Comparison of ENCODE assay signal across 23 cellular contexts in genomic region chr15:94855409-94856266, GRCh38.
"Had no signal": no experiment of that assay in that cellular context is flagged by ENCODE, and none has a peak within 500 bp of the region (broad histone marks: within the 10 kb centered on the region; RNA-seq: fewer than 3 reads in every experiment).

No MANE protein-coding gene starts in this region.

- H2AFZ ChIP-seq: hepatocyte, parathyroid adenoma had no signal

- H3K27me3 ChIP-seq: hepatocyte, neutrophil, right atrium auricular region, right lobe of liver, suprapubic skin, tibial nerve, upper lobe of left lung, vagina had no signal

- H3K27ac Mint-ChIP-seq: memory B cell; naive thymus-derived CD8-positive, alpha-beta T cell; nephron; stimulated activated naive B cell treated with anti-CD40 and anti-IgM and Interleukin-4, amounts not matched to agents 10 μg/mL and 1 μg/mL and 100 μg/mL, for 72 hours; stimulated activated naive CD8-positive, alpha-beta T cell treated with anti-CD3 and anti-CD28 coated beads, Interleukin-15, Interleukin-2, amounts not matched to agents 100 ng/mL and 50 ng/mL, for 24 hours had no signal

- H3K36me3 ChIP-seq: heart right ventricle, left ventricle myocardium inferior, neutrophil, right atrium auricular region, right lobe of liver, suprapubic skin, tibial nerve, upper lobe of left lung, vagina had no signal

- H3K4me3 Mint-ChIP-seq: memory B cell; naive thymus-derived CD8-positive, alpha-beta T cell; nephron; neural crest cell; stimulated activated naive B cell treated with anti-CD40 and anti-IgM and Interleukin-4, amounts not matched to agents 10 μg/mL and 1 μg/mL and 100 μg/mL, for 72 hours; stimulated activated naive CD8-positive, alpha-beta T cell treated with anti-CD3 and anti-CD28 coated beads, Interleukin-15, Interleukin-2, amounts not matched to agents 100 ng/mL and 50 ng/mL, for 24 hours had no signal

- H3K27me3 Mint-ChIP-seq: memory B cell; stimulated activated naive B cell treated with anti-CD40 and anti-IgM and Interleukin-4, amounts not matched to agents 10 μg/mL and 1 μg/mL and 100 μg/mL, for 72 hours had no signal

- H3K9me3 ChIP-seq: neutrophil, right lobe of liver, suprapubic skin, upper lobe of left lung, vagina had no signal

- H3K36me3 Mint-ChIP-seq: memory B cell; stimulated activated naive B cell treated with anti-CD40 and anti-IgM and Interleukin-4, amounts not matched to agents 10 μg/mL and 1 μg/mL and 100 μg/mL, for 72 hours had no signal

- H3K4me1 ChIP-seq: heart right ventricle, left ventricle myocardium inferior, parathyroid adenoma, right atrium auricular region, right lobe of liver, upper lobe of left lung, vagina had no signal

- H3K4me1 Mint-ChIP-seq: memory B cell; naive thymus-derived CD8-positive, alpha-beta T cell; nephron; neural crest cell; stimulated activated naive B cell treated with anti-CD40 and anti-IgM and Interleukin-4, amounts not matched to agents 10 μg/mL and 1 μg/mL and 100 μg/mL, for 72 hours had no signal

- H3K79me2 ChIP-seq: hepatocyte, parathyroid adenoma had no signal

- H3K4me2 ChIP-seq: hepatocyte had no signal

- ATAC-seq: heart right ventricle; naive thymus-derived CD8-positive, alpha-beta T cell; stimulated activated naive B cell treated with anti-CD40 and anti-IgM and Interleukin-4, amounts not matched to agents 10 μg/mL and 1 μg/mL and 100 μg/mL, for 72 hours had no signal

- DNase-seq: heart right ventricle; left ventricle myocardium inferior; midbrain; naive thymus-derived CD8-positive, alpha-beta T cell; occipital lobe; right lobe of liver; stimulated activated CD4-positive, alpha-beta T cell treated with anti-CD3 and anti-CD28 coated beads, Interleukin-12 subunit alpha, Interleukin-12 subunit beta, amount 100 ng/mL, for 4 hours; stimulated activated CD4-positive, alpha-beta T cell treated with anti-CD3 and anti-CD28 coated beads, Interleukin-15, amount 100 ng/mL, for 24 hours; stimulated activated CD4-positive, alpha-beta T cell treated with anti-CD3 and anti-CD28 coated beads, Interleukin-2, amount 100 ng/mL, for 24 hours; stimulated activated CD4-positive, alpha-beta T cell treated with anti-CD3 and anti-CD28 coated beads, Interleukin-4, amount 100 ng/mL, for 1 hour; stimulated activated naive B cell treated with anti-CD40 and anti-IgM and Interleukin-4, amounts not matched to agents 10 μg/mL and 1 μg/mL and 100 μg/mL, for 72 hours had no signal

- H3K4me3 ChIP-seq: heart right ventricle, hepatocyte, left ventricle myocardium inferior, right atrium auricular region, right lobe of liver, suprapubic skin, tibial nerve, upper lobe of left lung, vagina had no signal

- H3K9ac ChIP-seq: parathyroid adenoma had no signal

- H3K27ac ChIP-seq: heart right ventricle, hepatocyte, left ventricle myocardium inferior, neutrophil, parathyroid adenoma, right atrium auricular region, right lobe of liver, suprapubic skin, tibial nerve, upper lobe of left lung, vagina had no signal
